Comparison of ENCODE assay signal across 9 cellular contexts in the genomic region with DNA sequence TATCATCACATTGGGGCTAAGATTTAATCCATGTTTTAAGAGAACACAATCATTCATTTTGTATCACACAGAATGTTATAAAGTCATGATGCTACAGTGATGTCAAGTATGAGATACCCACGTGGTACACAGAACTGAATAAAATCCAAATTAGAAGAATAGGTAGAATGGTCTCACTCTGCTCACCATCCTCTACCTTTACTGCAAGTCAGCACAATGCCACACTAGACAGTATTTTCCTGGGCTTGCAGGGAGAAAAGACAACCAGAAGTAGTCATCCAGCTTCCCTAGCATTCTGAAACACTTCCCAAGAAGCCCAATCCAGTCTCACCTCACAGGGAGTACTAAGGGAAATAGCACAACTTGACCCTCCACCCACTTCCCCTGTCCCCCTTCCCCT.
"Had no signal": no experiment of that assay in that cellular context is flagged by ENCODE, and none has a peak within 500 bp of the region (broad histone marks: within the 10 kb centered on the region; RNA-seq: fewer than 3 reads in every experiment).

No MANE protein-coding gene starts in this region.

- H3K4me2 ChIP-seq: KMS-11 had no signal

- ATAC-seq: HCT116 had no signal

- H3K4me3 ChIP-seq: GM23248, HAP-1 had no signal

- H3K27ac ChIP-seq: GM23248, HL-60, KMS-11 had no signal

- H3K9ac ChIP-seq: GM23248, KMS-11 had no signal

- H3K9me3 ChIP-seq: HAP-1 had no signal

- H3K4me1 ChIP-seq: HAP-1 had no signal

- H3K36me3 Mint-ChIP-seq: IgD-negative memory B cell had no signal

- H2AFZ ChIP-seq: GM23248 had no signal

- H3K36me3 ChIP-seq: HAP-1 had no signal

- H3K27me3 Mint-ChIP-seq: IgD-negative memory B cell had no signal

- H3K27ac Mint-ChIP-seq: HFFc6, IgD-negative memory B cell had no signal

- DNase-seq: GM23248, H7, HFFc6, KBM-7 had no signal

- H3K4me3 Mint-ChIP-seq: HFFc6, IgD-negative memory B cell had no signal
